ENCODE assay signal across 9 cellular contexts in the genomic region with DNA sequence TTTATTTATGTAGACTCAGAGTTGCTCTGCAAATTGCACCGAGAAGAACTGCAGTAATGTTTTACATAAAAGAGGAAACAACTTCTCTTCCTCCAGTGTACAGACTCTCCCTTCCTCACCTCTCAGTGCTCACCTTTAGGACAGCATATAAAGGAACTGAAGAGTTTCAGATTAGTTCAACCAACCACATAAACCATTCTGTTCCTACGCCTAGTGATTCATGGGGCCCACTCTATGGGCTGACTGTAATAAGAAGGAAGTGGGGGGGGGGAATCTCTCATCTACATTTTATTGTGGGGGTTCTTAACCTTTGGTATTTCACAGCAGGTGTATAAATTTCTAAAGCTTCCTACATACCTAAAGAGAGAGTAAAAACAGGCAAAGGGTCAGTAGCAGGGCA. TPM values are rescaled to one million over a fixed set of nuclear protein-coding genes. Genes with fewer than 3 reads are reported as not detected.
DNase-seq lines count a peak whose midpoint lies in the region; ATAC-seq lines count a peak whose summit lies in the region.
"Had no signal": no experiment of that assay in that cellular context is flagged by ENCODE, and none has a peak within 500 bp of the region (broad histone marks: within the 10 kb centered on the region; RNA-seq: fewer than 3 reads in every experiment).

No MANE protein-coding gene starts in this region.

- DNase-seq in activated naive CD4-positive, alpha-beta T cell treated with Interleukin-2 at 50 U/mL for 16 hours: peak; percentile 39
- DNase-seq in activated naive CD4-positive, alpha-beta T cell treated with anti-CD3 and anti-CD28 coated beads, Interleukin-2, amount 10 ng/mL, durations not matched to agents 7 days and 5 days: no peak
- no peak for DNase-seq in T-cell
- peak; percentile 35 for DNase-seq in stimulated activated naive CD8-positive, alpha-beta T cell treated with anti-CD3 and anti-CD28 coated beads, Interleukin-15, Interleukin-2, amounts not matched to agents 100 U/mL and 50 U/mL, for 24 hours
- no peak for DNase-seq in DMS53 treated with DMSO at 0.1 percent for 48 hours (lab: John Stamatoyannopoulos, UW; ENCODE audit: unreplicated experiment)
- no peak for DNase-seq in EL
- no peak for DNase-seq in AML-193 (lab: John Stamatoyannopoulos, UW)
- DNase-seq: effector CD4-positive, alpha-beta T cell had no signal

- peaks cover 31% of the 10 kb centered on the region for H3K36me3 Mint-ChIP-seq in activated naive CD4-positive, alpha-beta T cell treated with anti-CD3 and anti-CD28 coated beads, Interleukin-2, amount 10 ng/mL, durations not matched to agents 7 days and 5 days
- peaks cover 50% of the 10 kb centered on the region for H3K36me3 Mint-ChIP-seq in T-cell

- peak; percentile 87 for ATAC-seq in HG02981 (IDR thresholded peaks at IDR 0.05; ENCODE audit: unreplicated experiment)
- ATAC-seq in T-cell (replicated peaks in 1 of 4): peak in 3 of 4 experiments; percentile 48 to 78 (median 61)
- ATAC-seq in stimulated activated naive CD8-positive, alpha-beta T cell treated with anti-CD3 and anti-CD28 coated beads, Interleukin-15, Interleukin-2, amounts not matched to agents 100 U/mL and 50 U/mL, for 24 hours: peak; percentile 100

- peaks cover 20% of the 10 kb centered on the region for H3K4me1 Mint-ChIP-seq in activated naive CD4-positive, alpha-beta T cell treated with anti-CD3 and anti-CD28 coated beads, Interleukin-2, amount 10 ng/mL, durations not matched to agents 7 days and 5 days
- peaks cover 7 to 11% (median 11%) of the 10 kb centered on the region in 3 donors for H3K4me1 Mint-ChIP-seq in T-cell

- no peak overlapping the region for H3K4me3 Mint-ChIP-seq in activated naive CD4-positive, alpha-beta T cell treated with anti-CD3 and anti-CD28 coated beads, Interleukin-2, amount 10 ng/mL, durations not matched to agents 7 days and 5 days
- no peak overlapping the region for H3K4me3 Mint-ChIP-seq in T-cell

- CTCF ChIA-PET in activated naive CD4-positive, alpha-beta T cell treated with anti-CD3 and anti-CD28 coated beads, Interleukin-2, amount 10 ng/mL, durations not matched to agents 7 days and 5 days (lab: Charles Lee): interaction anchor here (1.0 kb wide), 1 partner anchor 23 kb away, joined by 3 read pairs; no protein-coding TSS in a partner anchor
- CTCF ChIA-PET in T-cell (lab: Charles Lee): no interaction called here

- no peak overlapping the region for H3K27ac Mint-ChIP-seq in activated naive CD4-positive, alpha-beta T cell treated with anti-CD3 and anti-CD28 coated beads, Interleukin-2, amount 10 ng/mL, durations not matched to agents 7 days and 5 days
- H3K27ac Mint-ChIP-seq in T-cell: peak overlapping the region in 1 of 2 donors; percentile 61

- POLR2A ChIA-PET in T-cell (lab: Charles Lee): no interaction called here

- no peaks in the 10 kb centered on the region for H3K9me3 Mint-ChIP-seq in activated naive CD4-positive, alpha-beta T cell treated with anti-CD3 and anti-CD28 coated beads, Interleukin-2, amount 10 ng/mL, durations not matched to agents 7 days and 5 days
- H3K9me3 Mint-ChIP-seq in T-cell: no peaks in the 10 kb centered on the region

- H3K27me3 Mint-ChIP-seq in activated naive CD4-positive, alpha-beta T cell treated with anti-CD3 and anti-CD28 coated beads, Interleukin-2, amount 10 ng/mL, durations not matched to agents 7 days and 5 days: no peaks in the 10 kb centered on the region
- H3K27me3 Mint-ChIP-seq in T-cell: no peaks in the 10 kb centered on the region

RNA-seq across cellular contexts. Expression of a gene that starts 18.3 kb away (rescaled TPM):
- total RNA-seq in T-cell: 10 to 100 TPM; 18.1 to 28.7 (median 22.8) TPM

RNA-seq across cellular contexts. Expression of a gene that starts 18.4 kb away (rescaled TPM):
- total RNA-seq in T-cell: 10 to 100 TPM; 39.2 to 58.6 (median 42.2) TPM

RNA-seq across cellular contexts. Expression of a gene that starts 36.3 kb away (rescaled TPM):
- total RNA-seq in T-cell: under 1 TPM in 1 of 5 donors, not detected in 4; 0.20 TPM

Comparison
In these comparisons a context has a peak if more than half of its experiments do, and no peak if none do; other contexts are left out.
1. DNase-seq: peak in activated naive CD4-positive, alpha-beta T cell treated with Interleukin-2 at 50 U/mL for 16 hours (single experiment) and stimulated activated naive CD8-positive, alpha-beta T cell treated with anti-CD3 and anti-CD28 coated beads, Interleukin-15, Interleukin-2, amounts not matched to agents 100 U/mL and 50 U/mL, for 24 hours (single experiment); none in activated naive CD4-positive, alpha-beta T cell treated with anti-CD3 and anti-CD28 coated beads, Interleukin-2, amount 10 ng/mL, durations not matched to agents 7 days and 5 days (single experiment), T-cell (0 of 34), DMS53 treated with DMSO at 0.1 percent for 48 hours (single experiment), EL (single experiment) and AML-193 (0 of 2).
2. Peak in every context shown above with its lines, with median percentiles within 50 percentile points of each other: ATAC-seq.